ENCODE assay signal across 19 cellular contexts in genomic region chr1:192270398-192270797, GRCh38. TPM values are rescaled to one million over a fixed set of nuclear protein-coding genes. Genes with fewer than 3 reads are reported as not detected.
"Had no signal": no experiment of that assay in that cellular context is flagged by ENCODE, and none has a peak within 500 bp of the region (broad histone marks: within the 10 kb centered on the region; RNA-seq: fewer than 3 reads in every experiment).

No MANE protein-coding gene starts in this region.

- ATAC-seq: left colon; naive thymus-derived CD4-positive, alpha-beta T cell; stimulated activated effector memory CD8-positive, alpha-beta T cell treated with anti-CD3 and anti-CD28 coated beads, Interleukin-12 subunit alpha, Interleukin-12 subunit beta, amount 100 ng/mL, for 72 hours had no signal

- H3K27me3 ChIP-seq: right atrium auricular region, transverse colon had no signal

- FAIRE-seq: astrocyte, small intestine had no signal

- H3K4me3 ChIP-seq: coronary artery, right atrium auricular region, transverse colon had no signal

- DNase-seq: activated CD4-positive, alpha-beta memory T cell treated with anti-CD3 and anti-CD28 coated beads for 36 hours; activated gamma-delta T cell; activated naive CD8-positive, alpha-beta T cell treated with anti-CD3 and anti-CD28 coated beads, Interleukin-2, amount 10 ng/mL, durations not matched to agents 7 days and 5 days; activated T-cell treated with anti-CD3 and anti-CD28 coated beads, Interleukin-2, amount 50 U/mL, for 48 hours; caudate nucleus; effector memory CD4-positive, alpha-beta T cell; immature natural killer cell; left colon; naive thymus-derived CD4-positive, alpha-beta T cell; posterior cingulate gyrus; small intestine; transverse colon had no signal

- H3K36me3 ChIP-seq: right atrium auricular region, transverse colon had no signal

RNA-seq across cellular contexts. Expression of gene RGS21, which starts 46.4 kb away (rescaled TPM):
- total RNA-seq: activated CD4-positive, alpha-beta memory T cell treated with anti-CD3 and anti-CD28 coated beads for 36 hours; activated naive CD8-positive, alpha-beta T cell treated with anti-CD3 and anti-CD28 coated beads, Interleukin-2, amount 10 ng/mL, durations not matched to agents 7 days and 5 days; astrocyte; left colon; lung microvascular endothelial cell; mononuclear cell; naive thymus-derived CD4-positive, alpha-beta T cell; right atrium auricular region; transverse colon had no signal
- polyA plus RNA-seq: esophagus; immature natural killer cell; naive thymus-derived CD4-positive, alpha-beta T cell; small intestine had no signal
